ENCODE assay signal across 12 cellular contexts in genomic region chr7:44022069-44022468, GRCh38. TPM values are rescaled to one million over a fixed set of nuclear protein-coding genes. Genes with fewer than 3 reads are reported as not detected.
"Had no signal": no experiment of that assay in that cellular context is flagged by ENCODE, and none has a peak within 500 bp of the region (broad histone marks: within the 10 kb centered on the region; RNA-seq: fewer than 3 reads in every experiment).

No MANE protein-coding gene starts in this region.

RNA-seq across cellular contexts. Expression of gene SPDYE1, which starts 24.4 kb away (rescaled TPM):
- total RNA-seq: activated B cell treated with CpG ODN at 0.5 μM for 24 hours; activated CD4-positive, alpha-beta memory T cell treated with anti-CD3 and anti-CD28 coated beads, Interleukin-2, amount 10 ng/mL, durations not matched to agents 7 days and 5 days; activated CD4-positive, alpha-beta T cell treated with anti-CD3 and anti-CD28 coated beads, Interleukin-2, amount 10 ng/mL, durations not matched to agents 24 days and 14 days; activated CD8-positive, alpha-beta T cell treated with anti-CD3 and anti-CD28 coated beads, Interleukin-2, amount 10 ng/mL, durations not matched to agents 7 days and 5 days; activated T-cell treated with anti-CD3 and anti-CD28 coated beads, Interleukin-2, amount 50 U/mL, for 4 hours; activated T-helper 2 cell treated with anti-CD3 and anti-CD28 coated beads, Interferon-gamma antibody, Interleukin-2, Interleukin-4, amounts not matched to agents 10 μg/mL and 5 μg/mL and 100 μg/mL, durations not matched to agents 14 hours and 24 hours and 36 hours; ascending aorta; bronchial epithelial cell; cardiac muscle cell; T-cell; T-helper 1 cell treated with Interleukin-12 subunit alpha and Interleukin-12 subunit beta and Interleukin-4 antibody, amounts not matched to agents 30 ng/mL and 1 ng/mL, for 36 hours; T-helper 2 cell treated with Interferon-gamma antibody and Interleukin-4, amounts not matched to agents 100 ng/mL and 5 ng/mL, for 36 hours had no signal

RNA-seq across cellular contexts. Expression of gene PGAM2, which starts 43.3 kb away (rescaled TPM):
- total RNA-seq: ascending aorta had no signal
